In genomic region chr1:240101306-240101705, GRCh38 we compare ENCODE assay signal across 1 cellular context.
TF ChIP-seq lines count a peak whose summit lies in the region.

No MANE protein-coding gene starts in this region.

TF ChIP-seq in IMR-90, 13 proteins besides CTCF, POLR2A, EP300 and RAD21:
- TF ChIP-seq MAZ (IDR thresholded peaks at IDR 0.05; ENCODE audit: borderline replicate concordance, low read depth, low read length) (no peak), RCOR1 (IDR thresholded peaks at IDR 0.05; ENCODE audit: insufficient replicate concordance, low read length) (no peak), MXI1 (IDR thresholded peaks at IDR 0.05; ENCODE audit: borderline replicate concordance, low read depth, low read length) (no peak), RFX5 (IDR thresholded peaks at IDR 0.05; ENCODE audit: low read depth, low read length) (no peak), FOS (IDR thresholded peaks at IDR 0.05; ENCODE audit: low read depth, low read length) (no peak), MAFK (IDR thresholded peaks at IDR 0.05; ENCODE audit: low read depth, low read length) (no peak), SMC3 (IDR thresholded peaks at IDR 0.05; ENCODE audit: low read depth, low read length) (no peak), CEBPB (IDR thresholded peaks at IDR 0.05; ENCODE audit: low read depth, low read length) (no peak)
TF ChIP-seq in IMR-90: peak in this region for 0.
